ENCODE assay signal across 12 cellular contexts in genomic region chr18:4639628-4640310, GRCh38.
DNase-seq lines count a peak whose midpoint lies in the region; ATAC-seq and TF ChIP-seq lines count a peak whose summit lies in the region.
"Had no signal": no experiment of that assay in that cellular context is flagged by ENCODE, and none has a peak within 500 bp of the region (broad histone marks: within the 10 kb centered on the region; RNA-seq: fewer than 3 reads in every experiment).

No MANE protein-coding gene starts in this region.

- no peak for TF ChIP-seq CTCF in tibial nerve (IDR thresholded peaks at IDR 0.05)

- H3K9me3 ChIP-seq in tibial nerve: no peaks in the 10 kb centered on the region

- no peak overlapping the region for H3K27ac ChIP-seq in tibial nerve
- H3K27ac ChIP-seq: 22Rv1, hepatocyte had no signal

- no peak for TF ChIP-seq EP300 in tibial nerve (IDR thresholded peaks at IDR 0.05)

- no peaks in the 10 kb centered on the region for H3K4me1 ChIP-seq in tibial nerve

- TF ChIP-seq POLR2A in tibial nerve (IDR thresholded peaks at IDR 0.05): no peak

- no peaks in the 10 kb centered on the region for H3K27me3 ChIP-seq in tibial nerve
- H3K27me3 ChIP-seq: hepatocyte had no signal

- H3K36me3 ChIP-seq in tibial nerve: no peaks in the 10 kb centered on the region

- WGBS in tibial nerve, 2 donors: 59 to 67% methylated on average over 6 of the region's 6 CpGs

- DNase-seq in NCI-H1694 (lab: John Stamatoyannopoulos, UW) (peak; percentile 13), NCI-H1694 treated with DMSO at 0.1 percent for 48 hours (lab: John Stamatoyannopoulos, UW) (no peak), dermis blood vessel endothelial cell (no peak), tibial nerve (ENCODE audit: low spot score in 2 of 2) (no peak), left lobe of liver (ENCODE audit: low spot score) (no peak), NOMO-1 treated with dmso at 0.1 percent for 144 hours (lab: John Stamatoyannopoulos, UW; ENCODE audit: unreplicated experiment) (no peak)
- DNase-seq: NCI-H187, small intestine had no signal

- H3K4me3 ChIP-seq in tibial nerve: no peak overlapping the region
- H3K4me3 ChIP-seq: hepatocyte had no signal

- ATAC-seq in HG02623 (IDR thresholded peaks at IDR 0.05; ENCODE audit: unreplicated experiment) (peak; percentile 91), HG03442 (IDR thresholded peaks at IDR 0.05; ENCODE audit: unreplicated experiment) (peak; percentile 78), left lobe of liver (no peak)
